Comparison of ENCODE assay signal across 18 cellular contexts in genomic region chr7:84002348-84002747, GRCh38.
DNase-seq lines count a peak whose midpoint lies in the region; ATAC-seq, FAIRE-seq and TF ChIP-seq lines count a peak whose summit lies in the region.
"Had no signal": no experiment of that assay in that cellular context is flagged by ENCODE, and none has a peak within 500 bp of the region (broad histone marks: within the 10 kb centered on the region; RNA-seq: fewer than 3 reads in every experiment).

No MANE protein-coding gene starts in this region.

- DNase-seq in AG20443 (ENCODE audit: low spot score) (peak; percentile 7), HCT116 (ENCODE audit: low read depth, low spot score) (no peak), astrocyte (ENCODE audit: low read depth) (no peak), keratinocyte (ENCODE audit: low read depth, low spot score) (no peak), suprapubic skin (ENCODE audit: low spot score in 2 of 2) (no peak), UCSD-AML1 (lab: John Stamatoyannopoulos, UW; ENCODE audit: unreplicated experiment) (no peak), NCI-H2196 treated with DMSO at 0.1 percent for 48 hours (lab: John Stamatoyannopoulos, UW; ENCODE audit: unreplicated experiment) (no peak)
- no peak for DNase-seq in activated CD8-positive, alpha-beta memory T cell treated with anti-CD3 and anti-CD28 coated beads, Interleukin-2, amount 50 U/mL, for 48 hours
- DNase-seq: DMS 273 treated with DMSO at 0.1 percent for 48 hours, HCEC 1CT, NCI-H1930, NCI-H446, NCI-H69 had no signal

- H3K4me3 ChIP-seq in HCT116 (replicated peaks in 1 of 2; ENCODE audit: low read depth in 1 of 2, low read length in 2 of 2) (no peak overlapping the region), astrocyte (ENCODE audit: insufficient read depth, low read depth, low read length) (no peak overlapping the region), keratinocyte (ENCODE audit: control insufficient read depth in 2 of 3, extremely low read depth in 1 of 3, insufficient read depth in 2 of 3, low read depth in 1 of 3, low read length in 3 of 3) (no peak overlapping the region), suprapubic skin (no peak overlapping the region)
- H3K4me3 ChIP-seq: A549 had no signal

- H3K9me1 ChIP-seq in keratinocyte (ENCODE audit: control insufficient read depth, extremely low read depth, insufficient read depth, low read length), result no peaks in the 10 kb centered on the region

- intact Hi-C loops in HCT116 (cut with micrococcal nuclease), result no loop called here

- H3K27me3 ChIP-seq in HCT116 (ENCODE audit: insufficient read depth, low read length) (no peaks in the 10 kb centered on the region), astrocyte (ENCODE audit: insufficient read depth, low read length) (no peaks in the 10 kb centered on the region), keratinocyte (ENCODE audit: control insufficient read depth, extremely low read depth, insufficient read depth, low read length) (no peaks in the 10 kb centered on the region), suprapubic skin (no peaks in the 10 kb centered on the region)

- POLR2A ChIA-PET in HCT116 (lab: Charles Lee), result no interaction called here

- BruUV-seq in HCT116 (replicated peaks; lab: Mats Ljungman, UMichigan), result no TSS peak

- WGBS in suprapubic skin, result 53% methylated on average over 3 of the region's 3 CpGs

- H4K20me1 ChIP-seq in HCT116 (ENCODE audit: insufficient read depth), result no peaks in the 10 kb centered on the region
- H4K20me1 ChIP-seq in astrocyte (ENCODE audit: insufficient read depth, low read length), result no peaks in the 10 kb centered on the region
- no peaks in the 10 kb centered on the region for H4K20me1 ChIP-seq in keratinocyte (ENCODE audit: control insufficient read depth, extremely low read depth, insufficient read depth, low read length)

- no peak overlapping the region for H3K4me3 Mint-ChIP-seq in astrocyte (ENCODE audit: unreplicated experiment)
- H3K4me3 Mint-ChIP-seq: CD14-positive monocyte, IgD-negative memory B cell had no signal

- dilution Hi-C loops in keratinocyte (cut with MboI; ENCODE audit: extremely low pct_ligation_motif_present, low sequenced_read_pairs), result no loop called here

- peaks cover 0 to 7% of the 10 kb centered on the region in 2 experiments; a peak in 2 of 4 replicates for H3K4me1 ChIP-seq in HCT116 (ENCODE audit: control insufficient read depth in 1 of 2, insufficient read depth in 2 of 2, low read length in 2 of 2)
- H3K4me1 ChIP-seq in astrocyte (ENCODE audit: insufficient read depth, low read length), result no peaks in the 10 kb centered on the region
- peaks cover 11% of the 10 kb centered on the region for H3K4me1 ChIP-seq in keratinocyte (ENCODE audit: control insufficient read depth, extremely low read depth, insufficient read depth, low read length)
- H3K4me1 ChIP-seq in suprapubic skin, result no peaks in the 10 kb centered on the region
- H3K4me1 ChIP-seq: A549 had no signal

- no peaks in the 10 kb centered on the region for H3K4me1 Mint-ChIP-seq in astrocyte (ENCODE audit: low read depth, unreplicated experiment)
- H3K4me1 Mint-ChIP-seq: CD14-positive monocyte, IgD-negative memory B cell had no signal

- ATAC-seq in HCT116, result no peak
- ATAC-seq: A549 had no signal

- H2AFZ ChIP-seq in HCT116 (ENCODE audit: low read depth, low read length, poor library complexity, severe bottlenecking) (peak overlapping the region; percentile 71), astrocyte (ENCODE audit: low read depth, low read length) (no peak overlapping the region), keratinocyte (ENCODE audit: control insufficient read depth, low read length) (no peak overlapping the region)

- TF ChIP-seq CTCF in HCT116 (IDR thresholded peaks at IDR 0.05 in 2 of 3, conservative IDR thresholded peaks at IDR 0.05 in 1 of 3; ENCODE audit: borderline replicate concordance in 1 of 3, insufficient read depth in 1 of 3, low read depth in 2 of 3, low read length in 2 of 3), result no peak
- no peak for TF ChIP-seq CTCF in astrocyte (IDR thresholded peaks at IDR 0.05; ENCODE audit: insufficient read depth, low read depth, low read length)
- TF ChIP-seq CTCF in keratinocyte (optimal IDR thresholded peaks at IDR 0.05 in 1 of 3, IDR thresholded peaks at IDR 0.05 in 1 of 3, conservative IDR thresholded peaks at IDR 0.05 in 1 of 3; ENCODE audit: extremely low read depth in 1 of 3, insufficient read depth in 2 of 3, low read length in 3 of 3), result no peak
- no peak for TF ChIP-seq CTCF in suprapubic skin (IDR thresholded peaks at IDR 0.05)

- H3K36me3 ChIP-seq in HCT116 (ENCODE audit: control insufficient read depth in 1 of 2, insufficient read depth in 2 of 2, low read length in 2 of 2) (no peaks in the 10 kb centered on the region), astrocyte (ENCODE audit: insufficient read depth, low read length) (peaks cover 5% of the 10 kb centered on the region), keratinocyte (ENCODE audit: control insufficient read depth in 2 of 2, extremely low read depth in 1 of 2, insufficient read depth in 2 of 2, low read length in 2 of 2) (no peaks in the 10 kb centered on the region), suprapubic skin (no peaks in the 10 kb centered on the region)

- H3K9me3 Mint-ChIP-seq in astrocyte (ENCODE audit: unreplicated experiment), result no peaks in the 10 kb centered on the region
- H3K9me3 Mint-ChIP-seq: CD14-positive monocyte had no signal

- H3K27me3 Mint-ChIP-seq in astrocyte (ENCODE audit: low read depth, unreplicated experiment), result no peaks in the 10 kb centered on the region
- H3K27me3 Mint-ChIP-seq: IgD-negative memory B cell had no signal

- peak overlapping the region; percentile 39 for H3K4me2 ChIP-seq in HCT116 (ENCODE audit: low read length)
- H3K4me2 ChIP-seq in astrocyte (ENCODE audit: low read length), result no peak overlapping the region
- H3K4me2 ChIP-seq in keratinocyte (ENCODE audit: control insufficient read depth, extremely low read depth, insufficient read depth, low read depth, low read length), result peak overlapping the region; percentile 25
- H3K4me2 ChIP-seq: A549 had no signal

- no peak overlapping the region for H3K27ac ChIP-seq in HCT116 (ENCODE audit: low read depth, low read length)
- H3K27ac ChIP-seq in astrocyte (ENCODE audit: low read depth, low read length), result no peak overlapping the region
- no peak overlapping the region for H3K27ac ChIP-seq in keratinocyte (ENCODE audit: control insufficient read depth, insufficient read depth, low read length)
- H3K27ac ChIP-seq in suprapubic skin, result no peak overlapping the region
- H3K27ac ChIP-seq: A549 had no signal

- TF ChIP-seq EP300 in suprapubic skin (IDR thresholded peaks at IDR 0.05), result no peak

- no peak overlapping the region for H3K27ac Mint-ChIP-seq in astrocyte (ENCODE audit: unreplicated experiment)
- H3K27ac Mint-ChIP-seq: CD14-positive monocyte, IgD-negative memory B cell had no signal

- TF ChIP-seq POLR2A in HCT116 (IDR thresholded peaks at IDR 0.05; ENCODE audit: borderline replicate concordance, extremely low read depth, insufficient read depth, insufficient read length), result no peak
- no peak for TF ChIP-seq POLR2A in suprapubic skin (IDR thresholded peaks at IDR 0.05)

- RAD21 ChIA-PET in HCT116 (lab: Charles Lee; ENCODE audit: low non-redundant PET in 1 of 2, low total read pairs in 2 of 2, uncharacterized antibody in 2 of 2, unreplicated experiment in 2 of 2), result no interaction called here

- no peaks in the 10 kb centered on the region; the same call in 1 of the 2 replicates for H3K9me2 ChIP-seq in HCT116 (ENCODE audit: insufficient read depth)

- H3K79me2 ChIP-seq in HCT116 (ENCODE audit: insufficient read depth, low read length) (no peaks in the 10 kb centered on the region), astrocyte (ENCODE audit: insufficient read depth, low read length) (no peaks in the 10 kb centered on the region), keratinocyte (ENCODE audit: control insufficient read depth, insufficient read depth, low read length) (no peaks in the 10 kb centered on the region)

- no peak overlapping the region for H3K9ac ChIP-seq in HCT116 (ENCODE audit: low read length)
- no peak overlapping the region for H3K9ac ChIP-seq in astrocyte (ENCODE audit: low read length)
- no peak overlapping the region for H3K9ac ChIP-seq in keratinocyte (ENCODE audit: control insufficient read depth, extremely low read depth, insufficient read depth, low read length)

- peaks cover 2% of the 10 kb centered on the region for H3K36me3 Mint-ChIP-seq in astrocyte (ENCODE audit: low read depth, unreplicated experiment)
- H3K36me3 Mint-ChIP-seq: CD14-positive monocyte, IgD-negative memory B cell had no signal

- FAIRE-seq in astrocyte (lab: Jason Lieb, UNC) (peak; percentile 20), keratinocyte (lab: Jason Lieb, UNC) (no peak)
- FAIRE-seq: A549, GM19239, HTR-8/SVneo had no signal

- H3K9me3 ChIP-seq in HCT116 (ENCODE audit: control insufficient read depth in 1 of 2, insufficient read depth in 1 of 2, low read depth in 1 of 2, low read length in 2 of 2), result no peaks in the 10 kb centered on the region
- H3K9me3 ChIP-seq in astrocyte (ENCODE audit: insufficient read depth, low read depth, low read length), result no peaks in the 10 kb centered on the region
- H3K9me3 ChIP-seq in keratinocyte (ENCODE audit: control insufficient read depth, low read depth, low read length), result no peaks in the 10 kb centered on the region
- no peaks in the 10 kb centered on the region for H3K9me3 ChIP-seq in suprapubic skin
- H3K9me3 ChIP-seq: A549 had no signal

- CTCF ChIA-PET in HCT116 (lab: Charles Lee), result no interaction called here

- no peak for TF ChIP-seq RAD21 in HCT116 (IDR thresholded peaks at IDR 0.05; ENCODE audit: low read depth)

TF ChIP-seq in HCT116, 20 proteins besides CTCF, POLR2A, EP300 and RAD21 (continues in another document):
- TF ChIP-seq SIN3A (IDR thresholded peaks at IDR 0.05; ENCODE audit: low read depth) (no peak), EZH2 (IDR thresholded peaks at IDR 0.05) (no peak), CBX3 (IDR thresholded peaks at IDR 0.05; ENCODE audit: low read depth) (no peak), POLR2AphosphoS5 (IDR thresholded peaks at IDR 0.05; ENCODE audit: low read depth, low read length) (no peak), TCF7L2 (IDR thresholded peaks at IDR 0.05; ENCODE audit: borderline replicate concordance, extremely low read depth, insufficient read depth, insufficient read length) (no peak), JUND (IDR thresholded peaks at IDR 0.05) (no peak)
- TF ChIP-seq, protein P1, sequence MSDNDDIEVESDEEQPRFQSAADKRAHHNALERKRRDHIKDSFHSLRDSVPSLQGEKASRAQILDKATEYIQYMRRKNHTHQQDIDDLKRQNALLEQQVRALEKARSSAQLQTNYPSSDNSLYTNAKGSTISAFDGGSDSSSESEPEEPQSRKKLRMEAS (IDR thresholded peaks at IDR 0.05), result no peak
